In genomic region chrX:154397888-154398667, GRCh38 we compare ENCODE assay signal across 8 cellular contexts. TPM values are rescaled to one million over a fixed set of nuclear protein-coding genes. Genes with fewer than 3 reads are reported as not detected.
DNase-seq lines count a peak whose midpoint lies in the region; ATAC-seq and TF ChIP-seq lines count a peak whose summit lies in the region.

RPL10 (plus strand) TSS chrX:154398377; CDS start chrX:154398520, 143 bp downstream.

- H3K36me3 ChIP-seq in CD8-positive, alpha-beta memory T cell (ENCODE audit: insufficient read depth, low read length): peaks cover 22% of the 10 kb centered on the region

- intact Hi-C loops in lower leg skin (cut with DNase I; ENCODE audit: low total_unique reads): no loop called here

- no peaks in the 10 kb centered on the region for H3K9me3 ChIP-seq in CD8-positive, alpha-beta memory T cell (ENCODE audit: low read length)

- H3K27me3 ChIP-seq in CD8-positive, alpha-beta memory T cell (ENCODE audit: insufficient read depth, low read length, poor library complexity, severe bottlenecking): no peaks in the 10 kb centered on the region

- peaks cover 19 to 33% (median 23%) of the 10 kb centered on the region in 3 donors for H3K4me1 Mint-ChIP-seq in CD8-positive, alpha-beta memory T cell
- peaks cover 14% of the 10 kb centered on the region for H3K4me1 Mint-ChIP-seq in activated CD8-positive, alpha-beta T cell treated with anti-CD3 and anti-CD28 coated beads, Interleukin-2, amount 10 ng/mL, durations not matched to agents 7 days and 5 days (ENCODE audit: low read depth)

- CTCF ChIA-PET in CD8-positive, alpha-beta memory T cell (lab: Charles Lee): interaction anchor here (0.9 to 2.8 kb wide), 14 partner anchors 10 to 262 kb away, joined by 3 to 12 read pairs (median 4); partner anchors contain the start of genes ATP6AP1, SLC10A3 and TAFAZZIN
- CTCF ChIA-PET in activated CD8-positive, alpha-beta T cell treated with anti-CD3 and anti-CD28 coated beads, Interleukin-2, amount 10 ng/mL, durations not matched to agents 7 days and 5 days (lab: Charles Lee): interaction anchor here (0.6 to 1.9 kb wide), 10 partner anchors 12 to 144 kb away, joined by 3 to 8 read pairs (median 4); partner anchors contain the start of gene SLC10A3

- TF ChIP-seq POLR2A in lower leg skin (IDR thresholded peaks at IDR 0.05): peak in 1 of 2 donors; percentile 88

- H3K4me1 ChIP-seq in CD8-positive, alpha-beta memory T cell (ENCODE audit: insufficient read depth, low read length): peaks cover 14% of the 10 kb centered on the region

- no peak for TF ChIP-seq CTCF in lower leg skin (IDR thresholded peaks at IDR 0.05)

- H3K27ac ChIP-seq in CD8-positive, alpha-beta memory T cell (ENCODE audit: low read depth, low read length): peak within 1 kb of the TSS; percentile 98

- peak; percentile 85 for ATAC-seq in GM19468 (IDR thresholded peaks at IDR 0.05; ENCODE audit: extremely low read depth, unreplicated experiment)
- ATAC-seq in activated CD8-positive, alpha-beta T cell treated with anti-CD3 and anti-CD28 coated beads, Interleukin-2, amount 10 ng/mL, durations not matched to agents 7 days and 5 days: peak; percentile 78

- peak within 1 kb of the TSS; percentile 89 for H3K4me3 ChIP-seq in CD8-positive, alpha-beta memory T cell (ENCODE audit: low read length)
- H3K4me3 ChIP-seq in lower leg skin (ENCODE audit: low read depth, poor library complexity, severe bottlenecking): peak within 1 kb of the TSS; percentile 53

- 0 to 52% methylated on average over 12 to 68 of the region's 69 CpGs for WGBS in lower leg skin, 2 donors

- POLR2A ChIA-PET in CD8-positive, alpha-beta memory T cell (lab: Charles Lee): interaction anchor here (0.6 to 2.9 kb wide), 16 partner anchors 12 to 427 kb away, joined by 3 to 20 read pairs (median 6); partner anchors contain the start of genes DNASE1L1, FAM3A, FLNA and HCFC1
- POLR2A ChIA-PET in activated CD8-positive, alpha-beta T cell treated with anti-CD3 and anti-CD28 coated beads, Interleukin-2, amount 10 ng/mL, durations not matched to agents 7 days and 5 days (lab: Charles Lee): interaction anchor here (0.7 to 3.5 kb wide), 19 partner anchors 13 to 631 kb away, joined by 3 to 55 read pairs (median 4); partner anchors contain the start of genes ATP6AP1, DNASE1L1 and TAFAZZIN

- no peaks in the 10 kb centered on the region for H3K9me3 Mint-ChIP-seq in CD8-positive, alpha-beta memory T cell
- no peaks in the 10 kb centered on the region for H3K9me3 Mint-ChIP-seq in activated CD8-positive, alpha-beta T cell treated with anti-CD3 and anti-CD28 coated beads, Interleukin-2, amount 10 ng/mL, durations not matched to agents 7 days and 5 days (ENCODE audit: insufficient read depth)

- peaks cover 0 to 15% of the 10 kb centered on the region in 2 donors for H3K27me3 Mint-ChIP-seq in CD8-positive, alpha-beta memory T cell
- H3K27me3 Mint-ChIP-seq in activated CD8-positive, alpha-beta T cell treated with anti-CD3 and anti-CD28 coated beads, Interleukin-2, amount 10 ng/mL, durations not matched to agents 7 days and 5 days (ENCODE audit: low read depth): no peaks in the 10 kb centered on the region

- peaks cover 11 to 41% (median 11%) of the 10 kb centered on the region in 3 donors for H3K36me3 Mint-ChIP-seq in CD8-positive, alpha-beta memory T cell
- H3K36me3 Mint-ChIP-seq in activated CD8-positive, alpha-beta T cell treated with anti-CD3 and anti-CD28 coated beads, Interleukin-2, amount 10 ng/mL, durations not matched to agents 7 days and 5 days (ENCODE audit: low read depth): peaks cover 37% of the 10 kb centered on the region

- H3K27ac Mint-ChIP-seq in CD8-positive, alpha-beta memory T cell: peak within 1 kb of the TSS; percentile 92 to 100 (median 99)
- H3K27ac Mint-ChIP-seq in activated CD8-positive, alpha-beta T cell treated with anti-CD3 and anti-CD28 coated beads, Interleukin-2, amount 10 ng/mL, durations not matched to agents 7 days and 5 days: peak within 1 kb of the TSS; percentile 100

- peak within 1 kb of the TSS; percentile 90 to 99 (median 97) for H3K4me3 Mint-ChIP-seq in CD8-positive, alpha-beta memory T cell
- H3K4me3 Mint-ChIP-seq in activated CD8-positive, alpha-beta T cell treated with anti-CD3 and anti-CD28 coated beads, Interleukin-2, amount 10 ng/mL, durations not matched to agents 7 days and 5 days: peak within 1 kb of the TSS; percentile 90

- peak; percentile 75 to 96 (median 88) for DNase-seq in CD8-positive, alpha-beta memory T cell
- peak; percentile 84 for DNase-seq in HS-5 (ENCODE audit: low read depth)
- DNase-seq in NK-92 (lab: John Stamatoyannopoulos, UW; ENCODE audit: unreplicated experiment): peak; percentile 27
- DNase-seq in activated CD8-positive, alpha-beta T cell treated with anti-CD3 and anti-CD28 coated beads, Interleukin-2, amount 10 ng/mL, durations not matched to agents 7 days and 5 days: peak; percentile 94
- DNase-seq in ecto neural progenitor cell (ENCODE audit: low spot score): peak; percentile 93
- peak; percentile 93 to 98 for DNase-seq in lower leg skin (ENCODE audit: low spot score in 2 of 2)
- DNase-seq in stimulated activated CD4-positive, alpha-beta T cell treated with anti-CD3 and anti-CD28 coated beads, Interleukin-4, amount 100 ng/mL, for 4 hours: peak; percentile 81 to 91

RNA-seq across cellular contexts. Expression of gene RPL10, which starts in this region (rescaled TPM):
- 1,000 to 10,000 TPM; 3,198 to 3,218 TPM for total RNA-seq in CD8-positive, alpha-beta memory T cell
- polyA plus RNA-seq in CD8-positive, alpha-beta memory T cell: 4,855 TPM
- total RNA-seq in activated CD8-positive, alpha-beta T cell treated with anti-CD3 and anti-CD28 coated beads, Interleukin-2, amount 10 ng/mL, durations not matched to agents 7 days and 5 days: 1,000 to 10,000 TPM; 2,758 to 2,862 TPM
- 1,000 to 10,000 TPM; 3,266 to 8,500 (median 5,564) TPM for total RNA-seq in lower leg skin

Comparison
In these comparisons a context has a peak if more than half of its experiments do, and no peak if none do; other contexts are left out.
1. Peak in every context shown above with its lines: DNase-seq, ATAC-seq, H3K4me3 ChIP-seq and H3K27ac ChIP-seq.
2. DNase-seq: peak in every context shown above with its lines; median percentile 96 in lower leg skin; 94 in activated CD8-positive, alpha-beta T cell treated with anti-CD3 and anti-CD28 coated beads, Interleukin-2, amount 10 ng/mL, durations not matched to agents 7 days and 5 days; 93 in ecto neural progenitor cell; 88 in CD8-positive, alpha-beta memory T cell; 86 in stimulated activated CD4-positive, alpha-beta T cell treated with anti-CD3 and anti-CD28 coated beads, Interleukin-4, amount 100 ng/mL, for 4 hours; 84 in HS-5; 27 in NK-92.